In the genomic region with DNA sequence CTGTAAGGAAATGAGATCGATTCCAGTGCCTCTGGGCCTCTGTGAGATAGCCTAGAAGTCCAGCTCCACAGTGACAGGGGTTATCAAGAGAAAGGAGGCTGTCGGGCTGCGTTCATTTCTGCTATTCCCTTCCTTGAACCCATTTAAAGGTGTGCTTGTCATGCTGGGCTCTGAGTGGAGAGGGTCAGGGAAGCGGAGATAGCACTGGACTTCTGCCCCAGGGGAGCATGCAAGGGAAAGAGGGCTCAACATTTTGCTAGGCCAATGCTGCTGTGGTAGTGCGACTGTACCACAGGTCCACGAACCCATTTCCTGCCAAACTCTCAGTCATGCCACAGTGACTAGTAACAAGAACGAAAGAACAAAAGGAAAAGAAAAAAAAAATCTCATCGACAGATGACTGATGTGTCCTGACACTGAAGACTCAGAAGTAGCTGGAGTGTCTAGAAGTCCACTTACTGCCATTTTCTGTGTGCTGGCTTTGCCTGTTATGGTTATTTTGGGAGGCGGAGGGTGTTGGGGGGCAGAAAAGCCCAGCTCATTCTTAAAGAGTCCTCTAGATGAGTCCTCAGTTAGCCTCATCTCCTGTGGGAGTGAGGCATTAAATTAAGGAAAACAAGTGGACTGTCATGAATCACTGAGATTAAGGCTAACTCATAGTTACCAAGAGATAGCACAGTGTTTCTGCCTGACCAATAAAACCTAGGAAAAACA, we compare ENCODE assay signal across 8 cellular contexts. TPM values are rescaled to one million over a fixed set of nuclear protein-coding genes. Genes with fewer than 3 reads are reported as not detected.
A peak's percentile ranks its signal among the peaks of the same experiment; 100 is the strongest.
DNase-seq lines count a peak whose midpoint lies in the region; ATAC-seq and TF ChIP-seq lines count a peak whose summit lies in the region.

No MANE protein-coding gene starts in this region.

- H3K4me3 ChIP-seq in H7 (ENCODE audit: insufficient read depth, low read depth, low read length) = no peak overlapping the region

- H3K4me1 Mint-ChIP-seq in mesothelial cell of epicardium = peaks cover 81% of the 10 kb centered on the region

- H3K27ac Mint-ChIP-seq in activated naive CD4-positive, alpha-beta T cell treated with anti-CD3 and anti-CD28 coated beads, Interleukin-2, amount 50 U/mL, for 72 hours = peak overlapping the region; percentile 65 to 84
- peak overlapping the region; percentile 87 for H3K27ac Mint-ChIP-seq in mesothelial cell of epicardium

- no peaks in the 10 kb centered on the region for H3K27me3 ChIP-seq in H7 (ENCODE audit: control insufficient read depth, insufficient read depth, low read length)

- TF ChIP-seq CTCF in mesothelial cell of epicardium (IDR thresholded peaks at IDR 0.05; ENCODE audit: unreplicated experiment) = no peak

- peaks cover 4 to 29% of the 10 kb centered on the region in 2 donors for H3K36me3 Mint-ChIP-seq in activated naive CD4-positive, alpha-beta T cell treated with anti-CD3 and anti-CD28 coated beads, Interleukin-2, amount 50 U/mL, for 72 hours
- peaks cover 9% of the 10 kb centered on the region for H3K36me3 Mint-ChIP-seq in mesothelial cell of epicardium

- ATAC-seq in GM19397 (IDR thresholded peaks at IDR 0.05; ENCODE audit: unreplicated experiment) = peak; percentile 67
- peak; percentile 60 for ATAC-seq in HG03460 (IDR thresholded peaks at IDR 0.05; ENCODE audit: unreplicated experiment)
- peak; percentile 93 to 95 for ATAC-seq in activated naive CD4-positive, alpha-beta T cell treated with anti-CD3 and anti-CD28 coated beads, Interleukin-2, amount 50 U/mL, for 72 hours

- no peaks in the 10 kb centered on the region for H3K9me3 Mint-ChIP-seq in activated naive CD4-positive, alpha-beta T cell treated with anti-CD3 and anti-CD28 coated beads, Interleukin-2, amount 50 U/mL, for 72 hours
- peaks cover 7% of the 10 kb centered on the region for H3K9me3 Mint-ChIP-seq in mesothelial cell of epicardium

- DNase-seq in activated naive CD4-positive, alpha-beta T cell treated with anti-CD3 and anti-CD28 coated beads, Interleukin-2, amount 50 U/mL, for 72 hours (ENCODE audit: low spot score in 2 of 2) = peak in 1 of 2 donors; percentile 32
- no peak for DNase-seq in mesothelial cell of epicardium (ENCODE audit: low spot score in 2 of 2, unreplicated experiment in 2 of 2)
- no peak for DNase-seq in SHP77 treated with DMSO at 0.1 percent for 48 hours (lab: John Stamatoyannopoulos, UW)
- no peak for DNase-seq in D341Med (ENCODE audit: low spot score)
- no peak for DNase-seq in H7
- DNase-seq in NCI-H345 treated with DMSO at 0.1 percent for 48 hours (lab: John Stamatoyannopoulos, UW; ENCODE audit: unreplicated experiment) = no peak

- H3K27me3 Mint-ChIP-seq in mesothelial cell of epicardium (ENCODE audit: low read depth) = no peaks in the 10 kb centered on the region

- H3K36me3 ChIP-seq in H7 (replicated peaks; ENCODE audit: control insufficient read depth, insufficient read depth, low read length) = no peaks in the 10 kb centered on the region

- no peak overlapping the region for H3K4me3 Mint-ChIP-seq in mesothelial cell of epicardium

RNA-seq across cellular contexts. Expression of gene NEDD9, which starts 8.1 kb away (rescaled TPM):
- 10 to 100 TPM; 11.0 to 24.4 TPM for total RNA-seq in activated naive CD4-positive, alpha-beta T cell treated with anti-CD3 and anti-CD28 coated beads, Interleukin-2, amount 50 U/mL, for 72 hours
- total RNA-seq in mesothelial cell of epicardium = 25.5 to 28.6 TPM (median 27.4 TPM) in 3 replicates
- total RNA-seq in H7 (2014; rRNA removed; shearing (Covaris generic)) = 5.0 and 6.5 TPM in 2 replicates
